Comparison of ENCODE assay signal across 1 cellular context in the genomic region with DNA sequence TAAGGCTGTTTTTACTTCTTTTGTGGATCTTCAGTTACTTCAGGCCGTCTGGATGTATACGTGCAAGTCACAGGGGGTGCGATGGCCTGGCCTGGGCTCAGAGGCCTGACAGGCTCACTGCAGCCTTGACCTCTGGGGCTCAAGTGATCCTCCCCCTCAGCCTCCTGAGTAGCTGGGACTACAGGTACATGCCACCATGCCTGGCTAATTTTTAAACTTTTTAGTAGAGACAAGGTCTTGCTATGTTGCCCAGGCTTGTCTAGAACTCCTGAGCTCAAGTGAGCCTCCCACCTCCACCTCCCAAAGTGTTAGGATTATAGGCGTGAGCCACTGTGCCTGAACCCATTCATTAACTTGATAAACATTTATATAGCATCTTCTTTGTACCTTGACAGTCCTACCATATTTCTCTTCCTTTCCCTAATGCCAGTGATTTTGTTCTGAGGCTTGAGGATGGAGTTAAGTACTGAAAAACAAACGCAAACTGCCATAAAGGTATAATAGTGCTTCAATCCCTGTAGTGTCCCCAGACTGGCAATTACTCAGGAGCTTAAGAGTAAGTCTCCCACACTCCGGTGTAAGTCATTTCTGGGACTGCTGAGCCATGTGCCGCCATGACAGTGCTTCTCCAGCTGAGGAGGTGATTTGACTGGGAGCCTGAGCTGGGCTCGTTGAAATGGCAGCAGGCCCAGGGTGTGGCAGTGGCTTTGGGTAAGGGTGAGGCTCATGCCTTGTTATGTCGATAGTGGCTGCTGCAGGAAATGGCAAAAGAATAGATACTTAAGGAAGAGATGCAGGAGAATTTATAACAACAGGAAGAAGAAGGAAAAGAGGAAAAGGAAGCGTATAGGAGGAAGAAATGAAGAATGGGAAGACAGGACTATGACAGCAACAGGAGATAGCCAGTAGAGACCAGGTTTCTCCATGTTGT.
TF ChIP-seq lines count a peak whose summit lies in the region.

No MANE protein-coding gene starts in this region.

TF ChIP-seq in HepG2, 621 proteins besides CTCF, POLR2A, EP300 and RAD21 (continued from another document and continues in another):
- no peak for TF ChIP-seq ZNF562 (CRISPR knock-in tag; IDR thresholded peaks at IDR 0.05; ENCODE audit: borderline replicate concordance)
- TF ChIP-seq, protein P1, sequence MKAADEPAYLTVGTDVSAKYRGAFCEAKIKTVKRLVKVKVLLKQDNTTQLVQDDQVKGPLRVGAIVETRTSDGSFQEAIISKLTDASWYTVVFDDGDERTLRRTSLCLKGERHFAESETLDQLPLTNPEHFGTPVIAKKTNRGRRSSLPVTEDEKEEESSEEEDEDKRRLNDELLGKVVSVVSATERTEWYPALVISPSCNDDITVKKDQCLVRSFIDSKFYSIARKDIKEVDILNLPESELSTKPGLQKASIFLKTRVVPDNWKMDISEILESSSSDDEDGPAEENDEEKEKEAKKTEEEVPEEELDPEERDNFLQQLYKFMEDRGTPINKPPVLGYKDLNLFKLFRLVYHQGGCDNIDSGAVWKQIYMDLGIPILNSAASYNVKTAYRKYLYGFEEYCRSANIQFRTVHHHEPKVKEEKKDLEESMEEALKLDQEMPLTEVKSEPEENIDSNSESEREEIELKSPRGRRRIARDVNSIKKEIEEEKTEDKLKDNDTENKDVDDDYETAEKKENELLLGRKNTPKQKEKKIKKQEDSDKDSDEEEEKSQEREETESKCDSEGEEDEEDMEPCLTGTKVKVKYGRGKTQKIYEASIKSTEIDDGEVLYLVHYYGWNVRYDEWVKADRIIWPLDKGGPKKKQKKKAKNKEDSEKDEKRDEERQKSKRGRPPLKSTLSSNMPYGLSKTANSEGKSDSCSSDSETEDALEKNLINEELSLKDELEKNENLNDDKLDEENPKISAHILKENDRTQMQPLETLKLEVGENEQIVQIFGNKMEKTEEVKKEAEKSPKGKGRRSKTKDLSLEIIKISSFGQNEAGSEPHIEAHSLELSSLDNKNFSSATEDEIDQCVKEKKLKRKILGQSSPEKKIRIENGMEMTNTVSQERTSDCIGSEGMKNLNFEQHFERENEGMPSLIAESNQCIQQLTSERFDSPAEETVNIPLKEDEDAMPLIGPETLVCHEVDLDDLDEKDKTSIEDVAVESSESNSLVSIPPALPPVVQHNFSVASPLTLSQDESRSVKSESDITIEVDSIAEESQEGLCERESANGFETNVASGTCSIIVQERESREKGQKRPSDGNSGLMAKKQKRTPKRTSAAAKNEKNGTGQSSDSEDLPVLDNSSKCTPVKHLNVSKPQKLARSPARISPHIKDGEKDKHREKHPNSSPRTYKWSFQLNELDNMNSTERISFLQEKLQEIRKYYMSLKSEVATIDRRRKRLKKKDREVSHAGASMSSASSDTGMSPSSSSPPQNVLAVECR (CRISPR knock-in tag; IDR thresholded peaks at IDR 0.05; ENCODE audit: borderline replicate concordance), result no peak; the same call in 1 of the 2 replicates
- TF ChIP-seq ZFP36L1 (CRISPR knock-in tag; IDR thresholded peaks at IDR 0.05), result no peak
- TF ChIP-seq POGZ (CRISPR knock-in tag; IDR thresholded peaks at IDR 0.05), result peak; percentile 84
- no peak for TF ChIP-seq TAF15 (IDR thresholded peaks at IDR 0.05; ENCODE audit: low read depth, low read length, poor library complexity, severe bottlenecking)
- TF ChIP-seq, protein P2, sequence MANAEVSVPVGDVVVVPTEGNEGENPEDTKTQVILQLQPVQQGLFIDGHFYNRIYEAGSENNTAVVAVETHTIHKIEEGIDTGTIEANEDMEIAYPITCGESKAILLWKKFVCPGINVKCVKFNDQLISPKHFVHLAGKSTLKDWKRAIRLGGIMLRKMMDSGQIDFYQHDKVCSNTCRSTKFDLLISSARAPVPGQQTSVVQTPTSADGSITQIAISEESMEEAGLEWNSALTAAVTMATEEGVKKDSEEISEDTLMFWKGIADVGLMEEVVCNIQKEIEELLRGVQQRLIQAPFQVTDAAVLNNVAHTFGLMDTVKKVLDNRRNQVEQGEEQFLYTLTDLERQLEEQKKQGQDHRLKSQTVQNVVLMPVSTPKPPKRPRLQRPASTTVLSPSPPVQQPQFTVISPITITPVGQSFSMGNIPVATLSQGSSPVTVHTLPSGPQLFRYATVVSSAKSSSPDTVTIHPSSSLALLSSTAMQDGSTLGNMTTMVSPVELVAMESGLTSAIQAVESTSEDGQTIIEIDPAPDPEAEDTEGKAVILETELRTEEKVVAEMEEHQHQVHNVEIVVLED (CRISPR knock-in tag; IDR thresholded peaks at IDR 0.05; ENCODE audit: borderline replicate concordance), result no peak
- TF ChIP-seq TMF1 (CRISPR knock-in tag; IDR thresholded peaks at IDR 0.05; ENCODE audit: low read depth), result no peak
- TF ChIP-seq, protein P3, sequence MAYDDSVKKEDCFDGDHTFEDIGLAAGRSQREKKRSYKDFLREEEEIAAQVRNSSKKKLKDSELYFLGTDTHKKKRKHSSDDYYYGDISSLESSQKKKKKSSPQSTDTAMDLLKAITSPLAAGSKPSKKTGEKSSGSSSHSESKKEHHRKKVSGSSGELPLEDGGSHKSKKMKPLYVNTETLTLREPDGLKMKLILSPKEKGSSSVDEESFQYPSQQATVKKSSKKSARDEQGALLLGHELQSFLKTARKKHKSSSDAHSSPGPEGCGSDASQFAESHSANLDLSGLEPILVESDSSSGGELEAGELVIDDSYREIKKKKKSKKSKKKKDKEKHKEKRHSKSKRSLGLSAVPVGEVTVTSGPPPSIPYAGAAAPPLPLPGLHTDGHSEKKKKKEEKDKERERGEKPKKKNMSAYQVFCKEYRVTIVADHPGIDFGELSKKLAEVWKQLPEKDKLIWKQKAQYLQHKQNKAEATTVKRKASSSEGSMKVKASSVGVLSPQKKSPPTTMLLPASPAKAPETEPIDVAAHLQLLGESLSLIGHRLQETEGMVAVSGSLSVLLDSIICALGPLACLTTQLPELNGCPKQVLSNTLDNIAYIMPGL (CRISPR knock-in tag; IDR thresholded peaks at IDR 0.05; ENCODE audit: borderline replicate concordance in 1 of 2, low read depth in 1 of 2), result no peak
- TF ChIP-seq ZMYM3 (CRISPR knock-in tag; IDR thresholded peaks at IDR 0.05), result peak; percentile 94
- peak; percentile 76; the same call in 1 of the 2 replicates for TF ChIP-seq MIXL1 (CRISPR knock-in tag; IDR thresholded peaks at IDR 0.05)
- peak; percentile 53 for TF ChIP-seq TEAD3 (CRISPR knock-in tag; optimal IDR thresholded peaks at IDR 0.05; ENCODE audit: borderline replicate concordance)
- peak; percentile 100 for TF ChIP-seq ZNF121 (CRISPR knock-in tag; IDR thresholded peaks at IDR 0.05)
- TF ChIP-seq PCBP1 (IDR thresholded peaks at IDR 0.05; ENCODE audit: borderline replicate concordance, low read depth, low read length), result no peak
- TF ChIP-seq, protein P4, sequence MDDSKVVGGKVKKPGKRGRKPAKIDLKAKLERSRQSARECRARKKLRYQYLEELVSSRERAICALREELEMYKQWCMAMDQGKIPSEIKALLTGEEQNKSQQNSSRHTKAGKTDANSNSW (CRISPR knock-in tag; IDR thresholded peaks at IDR 0.05; ENCODE audit: borderline replicate concordance), result no peak
- TF ChIP-seq, protein P5, sequence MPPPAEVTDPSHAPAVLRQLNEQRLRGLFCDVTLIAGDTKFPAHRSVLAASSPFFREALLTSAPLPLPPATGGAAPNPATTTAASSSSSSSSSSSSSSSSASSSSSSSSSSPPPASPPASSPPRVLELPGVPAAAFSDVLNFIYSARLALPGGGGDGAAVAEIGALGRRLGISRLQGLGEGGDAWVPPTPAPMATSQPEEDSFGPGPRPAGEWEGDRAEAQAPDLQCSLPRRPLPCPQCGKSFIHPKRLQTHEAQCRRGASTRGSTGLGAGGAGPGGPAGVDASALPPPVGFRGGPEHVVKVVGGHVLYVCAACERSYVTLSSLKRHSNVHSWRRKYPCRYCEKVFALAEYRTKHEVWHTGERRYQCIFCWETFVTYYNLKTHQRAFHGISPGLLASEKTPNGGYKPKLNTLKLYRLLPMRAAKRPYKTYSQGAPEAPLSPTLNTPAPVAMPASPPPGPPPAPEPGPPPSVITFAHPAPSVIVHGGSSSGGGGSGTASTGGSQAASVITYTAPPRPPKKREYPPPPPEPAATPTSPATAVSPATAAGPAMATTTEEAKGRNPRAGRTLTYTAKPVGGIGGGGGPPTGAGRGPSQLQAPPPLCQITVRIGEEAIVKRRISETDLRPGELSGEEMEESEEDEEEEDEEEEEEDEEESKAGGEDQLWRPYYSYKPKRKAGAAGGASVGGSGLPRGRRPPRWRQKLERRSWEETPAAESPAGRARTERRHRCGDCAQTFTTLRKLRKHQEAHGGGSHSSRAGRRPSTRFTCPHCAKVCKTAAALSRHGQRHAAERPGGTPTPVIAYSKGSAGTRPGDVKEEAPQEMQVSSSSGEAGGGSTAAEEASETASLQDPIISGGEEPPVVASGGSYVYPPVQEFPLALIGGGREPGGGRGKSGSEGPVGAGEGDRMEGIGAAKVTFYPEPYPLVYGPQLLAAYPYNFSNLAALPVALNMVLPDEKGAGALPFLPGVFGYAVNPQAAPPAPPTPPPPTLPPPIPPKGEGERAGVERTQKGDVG (CRISPR knock-in tag; IDR thresholded peaks at IDR 0.05; ENCODE audit: borderline replicate concordance), result no peak; the same call in 1 of the 2 replicates
- TF ChIP-seq SALL2 (CRISPR knock-in tag; IDR thresholded peaks at IDR 0.05), result no peak
- no peak for TF ChIP-seq NKX3-1 (CRISPR knock-in tag; IDR thresholded peaks at IDR 0.05)
- TF ChIP-seq ZNF253 (CRISPR knock-in tag; IDR thresholded peaks at IDR 0.05; ENCODE audit: borderline replicate concordance), result no peak
- TF ChIP-seq U2AF1 (optimal IDR thresholded peaks at IDR 0.05; ENCODE audit: low read depth, low read length), result no peak
- TF ChIP-seq CREB1 (IDR thresholded peaks at IDR 0.05), result no peak
- TF ChIP-seq CREB1 (CRISPR knock-in tag; IDR thresholded peaks at IDR 0.05), result no peak
- no peak for TF ChIP-seq MATR3 (CRISPR knock-in tag; IDR thresholded peaks at IDR 0.05)
- no peak for TF ChIP-seq FOXA1 (IDR thresholded peaks at IDR 0.05)
- no peak for TF ChIP-seq FOXA1 (CRISPR knock-in tag; IDR thresholded peaks at IDR 0.05)
- TF ChIP-seq ZNF614 (CRISPR knock-in tag; IDR thresholded peaks at IDR 0.05; ENCODE audit: borderline replicate concordance), result no peak; the same call in 1 of the 2 replicates
- peak; percentile 13; the same call in 1 of the 2 replicates for TF ChIP-seq ATF7-NPFF (CRISPR knock-in tag; IDR thresholded peaks at IDR 0.05; ENCODE audit: low read depth)
- TF ChIP-seq MAZ (IDR thresholded peaks at IDR 0.05; ENCODE audit: borderline replicate concordance, low read depth, low read length), result no peak
- TF ChIP-seq MAZ (CRISPR knock-in tag; IDR thresholded peaks at IDR 0.05; ENCODE audit: low read depth), result no peak
- TF ChIP-seq ZBTB1 (CRISPR knock-in tag; IDR thresholded peaks at IDR 0.05; ENCODE audit: borderline replicate concordance), result no peak
- TF ChIP-seq KLF6 (CRISPR knock-in tag; IDR thresholded peaks at IDR 0.05), result no peak
- TF ChIP-seq HOXA3 (CRISPR knock-in tag; IDR thresholded peaks at IDR 0.05), result peak; percentile 85
- TF ChIP-seq, protein P6, sequence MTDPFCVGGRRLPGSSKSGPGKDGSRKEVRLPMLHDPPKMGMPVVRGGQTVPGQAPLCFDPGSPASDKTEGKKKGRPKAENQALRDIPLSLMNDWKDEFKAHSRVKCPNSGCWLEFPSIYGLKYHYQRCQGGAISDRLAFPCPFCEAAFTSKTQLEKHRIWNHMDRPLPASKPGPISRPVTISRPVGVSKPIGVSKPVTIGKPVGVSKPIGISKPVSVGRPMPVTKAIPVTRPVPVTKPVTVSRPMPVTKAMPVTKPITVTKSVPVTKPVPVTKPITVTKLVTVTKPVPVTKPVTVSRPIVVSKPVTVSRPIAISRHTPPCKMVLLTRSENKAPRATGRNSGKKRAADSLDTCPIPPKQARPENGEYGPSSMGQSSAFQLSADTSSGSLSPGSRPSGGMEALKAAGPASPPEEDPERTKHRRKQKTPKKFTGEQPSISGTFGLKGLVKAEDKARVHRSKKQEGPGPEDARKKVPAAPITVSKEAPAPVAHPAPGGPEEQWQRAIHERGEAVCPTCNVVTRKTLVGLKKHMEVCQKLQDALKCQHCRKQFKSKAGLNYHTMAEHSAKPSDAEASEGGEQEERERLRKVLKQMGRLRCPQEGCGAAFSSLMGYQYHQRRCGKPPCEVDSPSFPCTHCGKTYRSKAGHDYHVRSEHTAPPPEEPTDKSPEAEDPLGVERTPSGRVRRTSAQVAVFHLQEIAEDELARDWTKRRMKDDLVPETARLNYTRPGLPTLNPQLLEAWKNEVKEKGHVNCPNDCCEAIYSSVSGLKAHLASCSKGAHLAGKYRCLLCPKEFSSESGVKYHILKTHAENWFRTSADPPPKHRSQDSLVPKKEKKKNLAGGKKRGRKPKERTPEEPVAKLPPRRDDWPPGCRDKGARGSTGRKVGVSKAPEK (CRISPR knock-in tag; IDR thresholded peaks at IDR 0.05; ENCODE audit: borderline replicate concordance), result peak; percentile 62; the same call in 1 of the 2 replicates
- no peak for TF ChIP-seq XRCC5 (optimal IDR thresholded peaks at IDR 0.05; ENCODE audit: low read length)
- TF ChIP-seq THAP11 (CRISPR knock-in tag; IDR thresholded peaks at IDR 0.05), result peak; percentile 45; the same call in 1 of the 2 replicates
- TF ChIP-seq ZNF724P (CRISPR knock-in tag; IDR thresholded peaks at IDR 0.05; ENCODE audit: borderline replicate concordance), result no peak
- peak; percentile 67; the same call in 1 of the 2 replicates for TF ChIP-seq KAT7 (CRISPR knock-in tag; IDR thresholded peaks at IDR 0.05; ENCODE audit: borderline replicate concordance)
- TF ChIP-seq ZNF432 (CRISPR knock-in tag; IDR thresholded peaks at IDR 0.05; ENCODE audit: borderline replicate concordance), result no peak
- TF ChIP-seq, protein P7, sequence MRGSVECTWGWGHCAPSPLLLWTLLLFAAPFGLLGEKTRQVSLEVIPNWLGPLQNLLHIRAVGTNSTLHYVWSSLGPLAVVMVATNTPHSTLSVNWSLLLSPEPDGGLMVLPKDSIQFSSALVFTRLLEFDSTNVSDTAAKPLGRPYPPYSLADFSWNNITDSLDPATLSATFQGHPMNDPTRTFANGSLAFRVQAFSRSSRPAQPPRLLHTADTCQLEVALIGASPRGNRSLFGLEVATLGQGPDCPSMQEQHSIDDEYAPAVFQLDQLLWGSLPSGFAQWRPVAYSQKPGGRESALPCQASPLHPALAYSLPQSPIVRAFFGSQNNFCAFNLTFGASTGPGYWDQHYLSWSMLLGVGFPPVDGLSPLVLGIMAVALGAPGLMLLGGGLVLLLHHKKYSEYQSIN (CRISPR knock-in tag; IDR thresholded peaks at IDR 0.05; ENCODE audit: borderline replicate concordance), result no peak
- TF ChIP-seq ZNF496 (CRISPR knock-in tag; IDR thresholded peaks at IDR 0.05; ENCODE audit: insufficient replicate concordance), result no peak
- TF ChIP-seq YEATS2 (CRISPR knock-in tag; IDR thresholded peaks at IDR 0.05; ENCODE audit: borderline replicate concordance), result no peak
- peak; percentile 21; the same call in 1 of the 2 replicates for TF ChIP-seq HHEX (CRISPR knock-in tag; IDR thresholded peaks at IDR 0.05)
- peak; percentile 45; the same call in 1 of the 2 replicates for TF ChIP-seq ZFP1 (CRISPR knock-in tag; IDR thresholded peaks at IDR 0.05)
